8 cellular contexts compared by ENCODE assay signal in genomic region chr13:50222569-50223332, GRCh38.
DNase-seq lines count a peak whose midpoint lies in the region; ATAC-seq and TF ChIP-seq lines count a peak whose summit lies in the region.

No MANE protein-coding gene starts in this region.

- H3K9me3 ChIP-seq in OCI-LY7 (ENCODE audit: low read length): no peaks in the 10 kb centered on the region; the same call in 1 of the 2 replicates
- no peaks in the 10 kb centered on the region for H3K9me3 ChIP-seq in osteoblast (ENCODE audit: low read depth, low read length)

- intact Hi-C loops in OCI-LY7 (cut with micrococcal nuclease; ENCODE audit: unreplicated experiment): no loop called here

- H3K9me2 ChIP-seq in OCI-LY7 (ENCODE audit: insufficient read depth, low read length): no peaks in the 10 kb centered on the region

- H2AFZ ChIP-seq in OCI-LY7 (ENCODE audit: low read length): no peak overlapping the region
- H2AFZ ChIP-seq in osteoblast (ENCODE audit: low read length): peak overlapping the region; percentile 24

- ATAC-seq in esophagus mucosa (peak; percentile 64), GM18909 (IDR thresholded peaks at IDR 0.05; ENCODE audit: poor library complexity, unreplicated experiment) (no peak)

- peaks cover 19% of the 10 kb centered on the region for H3K4me1 ChIP-seq in OCI-LY7 (ENCODE audit: insufficient read depth, low read length, poor library complexity, severe bottlenecking)
- peaks cover 32% of the 10 kb centered on the region for H3K4me1 ChIP-seq in osteoblast (ENCODE audit: insufficient read depth, low read length)

- no peaks in the 10 kb centered on the region for H4K20me1 ChIP-seq in OCI-LY7 (ENCODE audit: insufficient read depth, low read length)
- no peaks in the 10 kb centered on the region for H4K20me1 ChIP-seq in osteoblast (ENCODE audit: insufficient read depth, low read length)

- peak; percentile 18 for DNase-seq in stimulated activated CD4-positive, alpha-beta T cell treated with anti-CD3 and anti-CD28 coated beads, Interleukin-15, amount 100 ng/mL, for 24 hours
- DNase-seq in stimulated activated CD4-positive, alpha-beta T cell treated with anti-CD3 and anti-CD28 coated beads, Interleukin-4, amount 100 ng/mL, for 4 hours: no peak
- DNase-seq in OCI-LY7 (ENCODE audit: low spot score): no peak
- peak; percentile 36 for DNase-seq in osteoblast (ENCODE audit: insufficient read length, low spot score, missing footprints)
- no peak for DNase-seq in iPS-NIHi11 (ENCODE audit: low spot score)
- DNase-seq in HPDE6-E6E7 (ENCODE audit: extremely low spot score): no peak

- no peaks in the 10 kb centered on the region for H3K36me3 ChIP-seq in OCI-LY7 (ENCODE audit: insufficient read depth, low read length)
- H3K36me3 ChIP-seq in osteoblast (ENCODE audit: insufficient read depth, low read length): no peaks in the 10 kb centered on the region

- BruUV-seq in OCI-LY7 (replicated peaks; lab: Mats Ljungman, UMichigan): no TSS peak

- CTCF ChIA-PET in OCI-LY7 (lab: Charles Lee; ENCODE audit: unreplicated experiment): no interaction called here

- TF ChIP-seq CTCF in OCI-LY7 (conservative IDR thresholded peaks at IDR 0.05; ENCODE audit: low read length): no peak
- TF ChIP-seq CTCF in osteoblast (IDR thresholded peaks at IDR 0.05; ENCODE audit: extremely low read depth, low read depth, low read length): no peak

- POLR2A ChIA-PET in OCI-LY7 (lab: Charles Lee): interaction anchor here (1.0 to 1.2 kb wide), 2 partner anchors 10 to 13 kb away, joined by 3 read pairs; no protein-coding TSS in a partner anchor

- H3K79me2 ChIP-seq in OCI-LY7 (ENCODE audit: insufficient read depth, low read depth, low read length) (no peaks in the 10 kb centered on the region), osteoblast (ENCODE audit: insufficient read depth, low read length) (no peaks in the 10 kb centered on the region)

- H3K27ac ChIP-seq in OCI-LY7 (ENCODE audit: low read depth, low read length, poor library complexity, severe bottlenecking): no peak overlapping the region
- peak overlapping the region; percentile 64 for H3K27ac ChIP-seq in osteoblast (ENCODE audit: low read depth, low read length)

- H3K4me3 ChIP-seq in OCI-LY7 (ENCODE audit: low read depth, low read length, poor library complexity, severe bottlenecking) (no peak overlapping the region), osteoblast (ENCODE audit: insufficient read depth, low read length) (peak overlapping the region; percentile 51)

- peak overlapping the region; percentile 20; the same call in 1 of the 2 replicates for H3K4me2 ChIP-seq in OCI-LY7 (ENCODE audit: low read length)
- H3K4me2 ChIP-seq in osteoblast (ENCODE audit: insufficient read depth, low read length): peak overlapping the region; percentile 71

- no peaks in the 10 kb centered on the region for H3K27me3 ChIP-seq in osteoblast (ENCODE audit: insufficient read depth, low read length)

Comparison
In these comparisons a context has a peak if more than half of its experiments do, and no peak if none do; other contexts are left out.
1. DNase-seq: peak in stimulated activated CD4-positive, alpha-beta T cell treated with anti-CD3 and anti-CD28 coated beads, Interleukin-15, amount 100 ng/mL, for 24 hours (single experiment) and osteoblast (single experiment); none in stimulated activated CD4-positive, alpha-beta T cell treated with anti-CD3 and anti-CD28 coated beads, Interleukin-4, amount 100 ng/mL, for 4 hours (0 of 2), OCI-LY7 (single experiment), iPS-NIHi11 (single experiment) and HPDE6-E6E7 (single experiment).